Comparison of ENCODE assay signal across 1 cellular context in genomic region chr19:9883764-9884163, GRCh38.
TF ChIP-seq lines count a peak whose summit lies in the region.

No MANE protein-coding gene starts in this region.

TF ChIP-seq in HepG2, 621 proteins besides CTCF, POLR2A, EP300 and RAD21:
- TF ChIP-seq ZNF660 (CRISPR knock-in tag; IDR thresholded peaks at IDR 0.05; ENCODE audit: borderline replicate concordance, low read depth) (no peak), ZMAT3 (CRISPR knock-in tag; conservative IDR thresholded peaks at IDR 0.05) (no peak), ZBTB8A (CRISPR knock-in tag; IDR thresholded peaks at IDR 0.05; ENCODE audit: borderline replicate concordance, low read depth) (no peak), ASH2L (IDR thresholded peaks at IDR 0.05; ENCODE audit: insufficient read length, low read depth, low read length) (no peak), EEA1 (CRISPR knock-in tag; IDR thresholded peaks at IDR 0.05; ENCODE audit: borderline replicate concordance) (no peak)
